Comparison of ENCODE assay signal across 22 cellular contexts in the genomic region with DNA sequence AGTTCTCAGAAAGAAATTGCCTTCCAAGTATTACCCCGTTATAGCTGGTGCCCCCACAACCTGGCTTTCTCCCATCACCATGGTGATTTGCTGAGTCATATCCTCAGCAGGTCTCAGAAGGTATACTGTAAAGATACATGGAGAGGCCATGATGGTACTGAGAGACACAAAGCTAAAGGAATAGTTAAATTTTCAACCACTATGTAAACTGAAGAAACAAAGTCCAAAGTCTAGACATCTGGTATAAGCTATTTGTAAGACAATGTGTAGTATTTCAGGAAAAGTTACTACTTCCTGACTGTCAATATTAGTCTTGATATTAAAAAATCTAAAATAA.
A peak's percentile ranks its signal among the peaks of the same experiment; 100 is the strongest.
DNase-seq lines count a peak whose midpoint lies in the region; ATAC-seq, FAIRE-seq and TF ChIP-seq lines count a peak whose summit lies in the region.
"Had no signal": no experiment of that assay in that cellular context is flagged by ENCODE, and none has a peak within 500 bp of the region (broad histone marks: within the 10 kb centered on the region; RNA-seq: fewer than 3 reads in every experiment).

No MANE protein-coding gene starts in this region.

- no peaks in the 10 kb centered on the region for H3K36me3 ChIP-seq in HUES48 (ENCODE audit: control insufficient read depth, insufficient read depth, low read length)
- no peaks in the 10 kb centered on the region for H3K36me3 ChIP-seq in endodermal cell (ENCODE audit: control insufficient read depth, insufficient read depth, low read length)
- H3K36me3 ChIP-seq: vagina had no signal

- H3K9me3 ChIP-seq in HUES48 (ENCODE audit: control insufficient read depth, insufficient read depth, low read length), result no peaks in the 10 kb centered on the region
- no peaks in the 10 kb centered on the region for H3K9me3 ChIP-seq in endodermal cell (ENCODE audit: control insufficient read depth, low read length)
- H3K9me3 ChIP-seq: vagina had no signal

- H3K4me1 Mint-ChIP-seq in activated CD8-positive, alpha-beta memory T cell treated with anti-CD3 and anti-CD28 coated beads, Interleukin-2, amount 10 ng/mL, durations not matched to agents 7 days and 5 days, result peaks cover 12% of the 10 kb centered on the region
- peaks cover 15% of the 10 kb centered on the region for H3K4me1 Mint-ChIP-seq in endodermal cell
- H3K4me1 Mint-ChIP-seq in glutamatergic neuron (ENCODE audit: low read depth, unreplicated experiment), result no peaks in the 10 kb centered on the region
- H3K4me1 Mint-ChIP-seq: activated naive CD4-positive, alpha-beta T cell treated with anti-CD3 and anti-CD28 coated beads, Interleukin-2, amount 50 U/mL, for 24 hours; IgD-negative memory B cell; mesothelial cell of epicardium had no signal

- WGBS in endodermal cell (ENCODE audit: insufficient coverage in 1 of 2, insufficient read length in 1 of 2), 2 experiments, result 73% methylated on average over 1 of the region's 1 CpG; no CpG with 5 or more reads in 1 of the 2 experiments

- H3K4me1 ChIP-seq in HUES48 (ENCODE audit: control insufficient read depth, insufficient read depth, low read length) (no peaks in the 10 kb centered on the region), endodermal cell (ENCODE audit: control insufficient read depth, insufficient read depth, low read length) (peaks cover 2% of the 10 kb centered on the region)
- H3K4me1 ChIP-seq: vagina had no signal

- no peak overlapping the region for H3K4me3 Mint-ChIP-seq in activated CD8-positive, alpha-beta memory T cell treated with anti-CD3 and anti-CD28 coated beads, Interleukin-2, amount 10 ng/mL, durations not matched to agents 7 days and 5 days
- H3K4me3 Mint-ChIP-seq in endodermal cell (no peak overlapping the region), glutamatergic neuron (ENCODE audit: unreplicated experiment) (no peak overlapping the region)
- H3K4me3 Mint-ChIP-seq: activated naive CD4-positive, alpha-beta T cell treated with anti-CD3 and anti-CD28 coated beads, Interleukin-2, amount 50 U/mL, for 24 hours; IgD-negative memory B cell; mesothelial cell of epicardium; stimulated activated naive CD8-positive, alpha-beta T cell treated with anti-CD3 and anti-CD28 coated beads, Interleukin-15, Interleukin-2, amounts not matched to agents 100 ng/mL and 50 ng/mL, for 24 hours had no signal

- H3K27ac Mint-ChIP-seq in activated CD8-positive, alpha-beta memory T cell treated with anti-CD3 and anti-CD28 coated beads, Interleukin-2, amount 10 ng/mL, durations not matched to agents 7 days and 5 days, result no peak overlapping the region
- H3K27ac Mint-ChIP-seq in endodermal cell (peak overlapping the region; percentile 31), glutamatergic neuron (ENCODE audit: unreplicated experiment) (no peak overlapping the region)
- H3K27ac Mint-ChIP-seq: activated naive CD4-positive, alpha-beta T cell treated with anti-CD3 and anti-CD28 coated beads, Interleukin-2, amount 50 U/mL, for 24 hours; IgD-negative memory B cell; mesothelial cell of epicardium; stimulated activated naive CD8-positive, alpha-beta T cell treated with anti-CD3 and anti-CD28 coated beads, Interleukin-15, Interleukin-2, amounts not matched to agents 100 ng/mL and 50 ng/mL, for 24 hours had no signal

- no peaks in the 10 kb centered on the region for H3K27me3 ChIP-seq in HUES48 (ENCODE audit: control insufficient read depth, insufficient read depth, low read length)
- H3K27me3 ChIP-seq in endodermal cell (ENCODE audit: control insufficient read depth, insufficient read depth, low read length, poor library complexity, severe bottlenecking), result no peaks in the 10 kb centered on the region
- H3K27me3 ChIP-seq: vagina had no signal

- ATAC-seq in activated CD8-positive, alpha-beta memory T cell treated with anti-CD3 and anti-CD28 coated beads, Interleukin-2, amount 10 ng/mL, durations not matched to agents 7 days and 5 days, result peak; percentile 68
- no peak for ATAC-seq in HG03175 (IDR thresholded peaks at IDR 0.05; ENCODE audit: unreplicated experiment)
- ATAC-seq: activated CD4-positive, CD25-positive, alpha-beta regulatory T cell treated with anti-CD3 and anti-CD28 coated beads, Interleukin-2, amount 50 U/mL, for 24 hours had no signal

- DNase-seq in activated CD8-positive, alpha-beta memory T cell treated with anti-CD3 and anti-CD28 coated beads, Interleukin-2, amount 10 ng/mL, durations not matched to agents 7 days and 5 days, result peak; percentile 48
- DNase-seq in activated CD8-positive, alpha-beta memory T cell treated with anti-CD3 and anti-CD28 coated beads for 24 hours, result no peak
- DNase-seq in endodermal cell (peak; percentile 54), urothelium cell line (ENCODE audit: low spot score) (peak; percentile 6), glutamatergic neuron (no peak)
- no peak for DNase-seq in stimulated activated CD4-positive, alpha-beta T cell treated with anti-CD3 and anti-CD28 coated beads, Interleukin-2, amount 100 ng/mL, for 48 hours
- DNase-seq: activated CD8-positive, alpha-beta memory T cell treated with anti-CD3 and anti-CD28 coated beads, Interleukin-2, amount 50 U/mL, for 48 hours; effector CD4-positive, alpha-beta T cell; NCI-H1105 treated with DMSO at 0.1 percent for 48 hours; NCI-H510A; SW 1271 had no signal

- CTCF ChIA-PET in activated CD8-positive, alpha-beta memory T cell treated with anti-CD3 and anti-CD28 coated beads, Interleukin-2, amount 10 ng/mL, durations not matched to agents 7 days and 5 days (lab: Charles Lee), result no interaction called here

- no peaks in the 10 kb centered on the region for H3K36me3 Mint-ChIP-seq in activated CD8-positive, alpha-beta memory T cell treated with anti-CD3 and anti-CD28 coated beads, Interleukin-2, amount 10 ng/mL, durations not matched to agents 7 days and 5 days
- H3K36me3 Mint-ChIP-seq in endodermal cell (ENCODE audit: low read depth), result no peaks in the 10 kb centered on the region
- no peaks in the 10 kb centered on the region for H3K36me3 Mint-ChIP-seq in glutamatergic neuron (ENCODE audit: unreplicated experiment)
- H3K36me3 Mint-ChIP-seq: activated naive CD4-positive, alpha-beta T cell treated with anti-CD3 and anti-CD28 coated beads, Interleukin-2, amount 50 U/mL, for 24 hours; IgD-negative memory B cell; mesothelial cell of epicardium had no signal

- no peaks in the 10 kb centered on the region for H3K27me3 Mint-ChIP-seq in activated CD8-positive, alpha-beta memory T cell treated with anti-CD3 and anti-CD28 coated beads, Interleukin-2, amount 10 ng/mL, durations not matched to agents 7 days and 5 days
- H3K27me3 Mint-ChIP-seq in endodermal cell (ENCODE audit: insufficient read depth) (peaks cover 2% of the 10 kb centered on the region), glutamatergic neuron (ENCODE audit: unreplicated experiment) (no peaks in the 10 kb centered on the region)
- H3K27me3 Mint-ChIP-seq: IgD-negative memory B cell; stimulated activated naive CD8-positive, alpha-beta T cell treated with anti-CD3 and anti-CD28 coated beads, Interleukin-15, Interleukin-2, amounts not matched to agents 100 ng/mL and 50 ng/mL, for 24 hours had no signal

- H3K9ac ChIP-seq in HUES48 (ENCODE audit: low read depth, low read length) (no peak overlapping the region), endodermal cell (ENCODE audit: extremely low read depth, low read length, poor library complexity, severe bottlenecking) (no peak overlapping the region)

- TF ChIP-seq CTCF in endodermal cell (conservative IDR thresholded peaks at IDR 0.05) (no peak), glutamatergic neuron (IDR thresholded peaks at IDR 0.05; ENCODE audit: partially characterized antibody, unreplicated experiment) (no peak)

- H3K9me3 Mint-ChIP-seq in activated CD8-positive, alpha-beta memory T cell treated with anti-CD3 and anti-CD28 coated beads, Interleukin-2, amount 10 ng/mL, durations not matched to agents 7 days and 5 days (ENCODE audit: low read depth), result no peaks in the 10 kb centered on the region
- H3K9me3 Mint-ChIP-seq in endodermal cell, result no peaks in the 10 kb centered on the region
- no peaks in the 10 kb centered on the region for H3K9me3 Mint-ChIP-seq in glutamatergic neuron (ENCODE audit: unreplicated experiment)
- H3K9me3 Mint-ChIP-seq: activated naive CD4-positive, alpha-beta T cell treated with anti-CD3 and anti-CD28 coated beads, Interleukin-2, amount 50 U/mL, for 24 hours; mesothelial cell of epicardium; stimulated activated naive CD8-positive, alpha-beta T cell treated with anti-CD3 and anti-CD28 coated beads, Interleukin-15, Interleukin-2, amounts not matched to agents 100 ng/mL and 50 ng/mL, for 24 hours had no signal

- FAIRE-seq in urothelium cell line (lab: Jason Lieb, UNC), result no peak
- FAIRE-seq: bronchial epithelial cell, GM18507 had no signal

- no peak overlapping the region for H3K4me3 ChIP-seq in HUES48 (ENCODE audit: low read depth, low read length)
- H3K4me3 ChIP-seq in endodermal cell (ENCODE audit: low read length), result no peak overlapping the region
- H3K4me3 ChIP-seq: skin epidermis, vagina had no signal

- H3K27ac ChIP-seq in HUES48 (ENCODE audit: low read depth, low read length) (peak overlapping the region; percentile 53), endodermal cell (ENCODE audit: low read depth, low read length) (no peak overlapping the region)
- H3K27ac ChIP-seq: skin epidermis, vagina had no signal

Comparison
In these comparisons a context has a peak if more than half of its experiments do, and no peak if none do; other contexts are left out.
1. DNase-seq: peak in activated CD8-positive, alpha-beta memory T cell treated with anti-CD3 and anti-CD28 coated beads, Interleukin-2, amount 10 ng/mL, durations not matched to agents 7 days and 5 days (single experiment), endodermal cell (single experiment) and urothelium cell line (single experiment); none in activated CD8-positive, alpha-beta memory T cell treated with anti-CD3 and anti-CD28 coated beads for 24 hours (single experiment), stimulated activated CD4-positive, alpha-beta T cell treated with anti-CD3 and anti-CD28 coated beads, Interleukin-2, amount 100 ng/mL, for 48 hours (0 of 2) and glutamatergic neuron (single experiment).